Comparison of ENCODE assay signal across 20 cellular contexts in the genomic region with DNA sequence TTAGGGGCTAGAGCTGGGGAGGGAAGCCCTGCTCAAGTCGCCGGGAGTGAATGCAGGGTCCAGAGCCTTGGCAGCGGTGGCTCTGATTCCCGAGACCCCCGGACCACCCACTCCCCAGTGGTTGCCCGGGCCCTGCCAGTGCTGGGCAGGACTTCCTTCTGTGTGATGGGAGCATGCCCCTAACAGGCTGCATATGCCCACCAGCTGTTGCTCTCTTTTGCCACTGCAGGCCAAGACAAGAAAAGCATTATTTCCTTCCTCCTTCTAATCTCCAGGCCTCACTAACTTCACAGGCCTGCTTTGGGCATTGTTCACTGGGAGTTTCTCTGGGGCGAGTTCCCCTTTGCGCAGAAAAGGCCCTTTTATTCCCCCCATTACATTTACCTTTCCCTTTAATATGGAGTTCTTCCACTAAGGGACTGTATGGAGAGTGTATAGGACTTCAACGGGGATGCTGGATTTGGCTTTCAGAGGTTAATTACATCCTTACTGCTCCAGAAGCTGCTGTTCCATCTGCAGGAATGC.
DNase-seq lines count a peak whose midpoint lies in the region; ATAC-seq and TF ChIP-seq lines count a peak whose summit lies in the region.
"Had no signal": no experiment of that assay in that cellular context is flagged by ENCODE, and none has a peak within 500 bp of the region (broad histone marks: within the 10 kb centered on the region; RNA-seq: fewer than 3 reads in every experiment).

No MANE protein-coding gene starts in this region.

- no peaks in the 10 kb centered on the region for H3K36me3 Mint-ChIP-seq in neural crest cell (ENCODE audit: low read depth)
- no peaks in the 10 kb centered on the region for H3K36me3 Mint-ChIP-seq in activated naive CD8-positive, alpha-beta T cell treated with anti-CD3 and anti-CD28 coated beads, Interleukin-2, amount 50 U/mL, for 24 hours (ENCODE audit: low read depth)
- H3K36me3 Mint-ChIP-seq: CD8-positive, alpha-beta T cell; memory B cell had no signal

- peaks cover 37% of the 10 kb centered on the region for H3K4me1 ChIP-seq in ectodermal cell (ENCODE audit: control insufficient read depth, insufficient read depth, low read length)

- peaks cover 63% of the 10 kb centered on the region for H3K4me1 Mint-ChIP-seq in neural crest cell
- H3K4me1 Mint-ChIP-seq in activated naive CD8-positive, alpha-beta T cell treated with anti-CD3 and anti-CD28 coated beads, Interleukin-2, amount 50 U/mL, for 24 hours, result peaks cover 5% of the 10 kb centered on the region

- DNase-seq in GDM1 (lab: John Stamatoyannopoulos, UW), result peak; percentile 66
- peak; percentile 30 for DNase-seq in NCI-H69 (lab: John Stamatoyannopoulos, UW)
- DNase-seq in neural crest cell (ENCODE audit: low read depth, low spot score), result no peak
- no peak for DNase-seq in T-helper 2 cell
- no peak for DNase-seq in activated naive CD8-positive, alpha-beta T cell treated with anti-CD3 and anti-CD28 coated beads, Interleukin-2, amount 50 U/mL, for 24 hours
- DNase-seq: activated CD4-positive, alpha-beta T cell treated with anti-CD3 and anti-CD28 coated beads, Interleukin-2, amount 50 U/mL, for 1 hour; activated CD8-positive, alpha-beta memory T cell treated with anti-CD3 and anti-CD28 coated beads, Interleukin-2, amount 50 U/mL, for 4 hours; activated effector memory CD4-positive, alpha-beta T cell treated with Interleukin-2 at 50 U/mL for 16 hours; CD8-positive, alpha-beta T cell; dermis blood vessel endothelial cell; foreskin melanocyte; GOT3; NCI-H2227 treated with DMSO at 0.1 percent for 48 hours; NK-92 treated with Interleukin-12 subunit alpha and Interleukin-12 subunit beta, amount 100 ng/mL, for 24 hours; stimulated activated CD4-positive, alpha-beta T cell treated with anti-CD3 and anti-CD28 coated beads, Interleukin-12 subunit alpha, Interleukin-12 subunit beta, amount 100 ng/mL, for 4 hours; stimulated activated CD8-positive, alpha-beta memory T cell treated with anti-CD3 and anti-CD28 coated beads, Interleukin-4, amount 100 ng/mL, for 48 hours had no signal

- H3K27ac ChIP-seq in ectodermal cell (ENCODE audit: insufficient read depth, low read depth, low read length, poor library complexity, severe bottlenecking), result peak overlapping the region; percentile 21
- H3K27ac ChIP-seq: neutrophil had no signal

- H3K27ac Mint-ChIP-seq in neural crest cell (ENCODE audit: unreplicated experiment), result no peak overlapping the region
- no peak overlapping the region for H3K27ac Mint-ChIP-seq in activated naive CD8-positive, alpha-beta T cell treated with anti-CD3 and anti-CD28 coated beads, Interleukin-2, amount 50 U/mL, for 24 hours
- H3K27ac Mint-ChIP-seq: CD8-positive, alpha-beta T cell; memory B cell had no signal

- H3K36me3 ChIP-seq in ectodermal cell (ENCODE audit: control insufficient read depth, insufficient read depth, low read length), result no peaks in the 10 kb centered on the region
- H3K36me3 ChIP-seq: neutrophil had no signal

- 60 to 73% methylated on average over 8 to 9 of the region's 9 CpGs for WGBS in ectodermal cell, 2 experiments

- H3K9me3 ChIP-seq in ectodermal cell (ENCODE audit: control insufficient read depth, low read length), result no peaks in the 10 kb centered on the region
- H3K9me3 ChIP-seq: neutrophil had no signal

- H3K27me3 Mint-ChIP-seq in neural crest cell (ENCODE audit: low read depth), result no peaks in the 10 kb centered on the region
- peaks cover 8% of the 10 kb centered on the region for H3K27me3 Mint-ChIP-seq in activated naive CD8-positive, alpha-beta T cell treated with anti-CD3 and anti-CD28 coated beads, Interleukin-2, amount 50 U/mL, for 24 hours

- H3K27me3 ChIP-seq in ectodermal cell (ENCODE audit: control insufficient read depth, insufficient read depth, low read length, poor library complexity, severe bottlenecking), result no peaks in the 10 kb centered on the region

- ATAC-seq in GM19467 (IDR thresholded peaks at IDR 0.05; ENCODE audit: unreplicated experiment), result no peak
- ATAC-seq in activated naive CD8-positive, alpha-beta T cell treated with anti-CD3 and anti-CD28 coated beads, Interleukin-2, amount 50 U/mL, for 24 hours, result no peak
- ATAC-seq: CD8-positive, alpha-beta T cell had no signal

- no peaks in the 10 kb centered on the region for H3K9me3 Mint-ChIP-seq in neural crest cell
- H3K9me3 Mint-ChIP-seq in activated naive CD8-positive, alpha-beta T cell treated with anti-CD3 and anti-CD28 coated beads, Interleukin-2, amount 50 U/mL, for 24 hours, result no peaks in the 10 kb centered on the region
- H3K9me3 Mint-ChIP-seq: CD8-positive, alpha-beta T cell; memory B cell had no signal

- no peak for TF ChIP-seq CTCF in neural crest cell (conservative IDR thresholded peaks at IDR 0.05)

- peak overlapping the region; percentile 14 for H3K4me3 Mint-ChIP-seq in neural crest cell
- no peak overlapping the region for H3K4me3 Mint-ChIP-seq in activated naive CD8-positive, alpha-beta T cell treated with anti-CD3 and anti-CD28 coated beads, Interleukin-2, amount 50 U/mL, for 24 hours
- H3K4me3 Mint-ChIP-seq: CD8-positive, alpha-beta T cell; memory B cell had no signal

- no peak overlapping the region for H3K4me3 ChIP-seq in ectodermal cell (ENCODE audit: insufficient read depth, low read depth, low read length)

Comparison
In these comparisons a context has a peak if more than half of its experiments do, and no peak if none do; other contexts are left out.
1. DNase-seq: peak in GDM1 (single experiment) and NCI-H69 (single experiment); none in neural crest cell (single experiment), T-helper 2 cell (0 of 5) and activated naive CD8-positive, alpha-beta T cell treated with anti-CD3 and anti-CD28 coated beads, Interleukin-2, amount 50 U/mL, for 24 hours (single experiment).